ENCODE assay signal across 35 cellular contexts in genomic region chr20:40775747-40776146, GRCh38.
"Had no signal": no experiment of that assay in that cellular context is flagged by ENCODE, and none has a peak within 500 bp of the region (broad histone marks: within the 10 kb centered on the region; RNA-seq: fewer than 3 reads in every experiment).

No MANE protein-coding gene starts in this region.

- H3K9me3 Mint-ChIP-seq: activated B cell treated with CpG ODN at 0.5 μM for 24 hours; activated CD4-positive, alpha-beta memory T cell treated with anti-CD3 and anti-CD28 coated beads, Interleukin-2, amount 10 ng/mL, durations not matched to agents 7 days and 5 days; activated CD4-positive, alpha-beta T cell treated with anti-CD3 and anti-CD28 coated beads, Interleukin-2, amount 10 ng/mL, durations not matched to agents 7 days and 5 days; activated naive CD4-positive, alpha-beta T cell treated with anti-CD3 and anti-CD28 coated beads, Interleukin-2, amount 10 ng/mL, durations not matched to agents 7 days and 5 days; activated naive CD4-positive, alpha-beta T cell treated with anti-CD3 and anti-CD28 coated beads, Interleukin-2, amount 50 U/mL, for 24 hours; activated naive CD8-positive, alpha-beta T cell treated with anti-CD3 and anti-CD28 coated beads, Interleukin-2, amount 10 ng/mL, durations not matched to agents 7 days and 5 days; activated naive CD8-positive, alpha-beta T cell treated with anti-CD3 and anti-CD28 coated beads, Interleukin-2, amount 50 U/mL, for 24 hours; activated T-cell treated with anti-CD3 and anti-CD28 coated beads, Interleukin-2, amount 50 U/mL, for 24 hours; activated T-helper 2 cell treated with anti-CD3 and anti-CD28 coated beads, Interferon-gamma antibody, Interleukin-2, Interleukin-4, amounts not matched to agents 10 μg/mL and 5 μg/mL and 100 μg/mL, durations not matched to agents 14 hours and 24 hours and 36 hours; T-helper 1 cell treated with Interleukin-12 subunit alpha and Interleukin-12 subunit beta and Interleukin-4 antibody, amounts not matched to agents 30 μg/mL and 1 μg/mL, for 36 hours; T-helper 2 cell treated with Interferon-gamma antibody and Interleukin-4, amounts not matched to agents 5 μg/mL and 100 μg/mL, for 36 hours had no signal

- ATAC-seq: activated CD4-positive, alpha-beta T cell treated with anti-CD3 and anti-CD28 coated beads for 36 hours; activated CD8-positive, alpha-beta memory T cell treated with anti-CD3 and anti-CD28 coated beads, Interleukin-2, amount 10 ng/mL, durations not matched to agents 7 days and 5 days; activated CD8-positive, alpha-beta T cell treated with anti-CD3 and anti-CD28 coated beads, Interleukin-2, amount 10 ng/mL, durations not matched to agents 7 days and 5 days; activated naive CD8-positive, alpha-beta T cell treated with anti-CD3 and anti-CD28 coated beads, Interleukin-2, amount 50 U/mL, for 24 hours; body of pancreas had no signal

- H3K27me3 Mint-ChIP-seq: activated B cell treated with CpG ODN at 0.5 μM for 24 hours; activated CD4-positive, alpha-beta T cell treated with anti-CD3 and anti-CD28 coated beads for 36 hours; activated naive CD8-positive, alpha-beta T cell had no signal

- H3K27ac ChIP-seq: body of pancreas, brain microvascular endothelial cell, breast epithelium, VCaP had no signal

- H3K4me1 Mint-ChIP-seq: activated CD4-positive, alpha-beta memory T cell treated with anti-CD3 and anti-CD28 coated beads, Interleukin-2, amount 10 ng/mL, durations not matched to agents 7 days and 5 days; activated CD4-positive, alpha-beta T cell treated with anti-CD3 and anti-CD28 coated beads, Interleukin-2, amount 10 ng/mL, durations not matched to agents 7 days and 5 days; activated naive CD4-positive, alpha-beta T cell treated with anti-CD3 and anti-CD28 coated beads, Interleukin-2, amount 10 ng/mL, durations not matched to agents 7 days and 5 days; activated naive CD4-positive, alpha-beta T cell treated with anti-CD3 and anti-CD28 coated beads, Interleukin-2, amount 50 U/mL, for 24 hours; activated naive CD8-positive, alpha-beta T cell treated with anti-CD3 and anti-CD28 coated beads, Interleukin-2, amount 10 ng/mL, durations not matched to agents 7 days and 5 days; activated naive CD8-positive, alpha-beta T cell treated with anti-CD3 and anti-CD28 coated beads, Interleukin-2, amount 50 U/mL, for 24 hours had no signal

- H3K36me3 ChIP-seq: brain microvascular endothelial cell, breast epithelium had no signal

- H3K36me3 Mint-ChIP-seq: activated CD8-positive, alpha-beta memory T cell treated with anti-CD3 and anti-CD28 coated beads, Interleukin-2, amount 10 ng/mL, durations not matched to agents 7 days and 5 days; activated naive CD4-positive, alpha-beta T cell treated with anti-CD3 and anti-CD28 coated beads, Interleukin-2, amount 10 ng/mL, durations not matched to agents 7 days and 5 days; activated naive CD4-positive, alpha-beta T cell treated with anti-CD3 and anti-CD28 coated beads, Interleukin-2, amount 50 U/mL, for 24 hours; activated naive CD8-positive, alpha-beta T cell; activated naive CD8-positive, alpha-beta T cell treated with anti-CD3 and anti-CD28 coated beads, Interleukin-2, amount 10 ng/mL, durations not matched to agents 7 days and 5 days had no signal

- H3K9me3 ChIP-seq: body of pancreas, breast epithelium had no signal

- H3K4me3 ChIP-seq: body of pancreas, breast epithelium had no signal

- H3K27ac Mint-ChIP-seq: activated B cell treated with CpG ODN at 0.5 μM for 24 hours; activated CD4-positive, alpha-beta memory T cell treated with anti-CD3 and anti-CD28 coated beads, Interleukin-2, amount 10 ng/mL, durations not matched to agents 7 days and 5 days; activated CD4-positive, alpha-beta T cell treated with anti-CD3 and anti-CD28 coated beads for 36 hours; activated CD4-positive, alpha-beta T cell treated with anti-CD3 and anti-CD28 coated beads, Interleukin-2, amount 10 ng/mL, durations not matched to agents 7 days and 5 days; activated CD8-positive, alpha-beta memory T cell treated with anti-CD3 and anti-CD28 coated beads, Interleukin-2, amount 10 ng/mL, durations not matched to agents 7 days and 5 days; activated CD8-positive, alpha-beta T cell treated with anti-CD3 and anti-CD28 coated beads, Interleukin-2, amount 10 ng/mL, durations not matched to agents 7 days and 5 days; activated naive CD4-positive, alpha-beta T cell treated with anti-CD3 and anti-CD28 coated beads, Interleukin-2, amount 10 ng/mL, durations not matched to agents 7 days and 5 days; activated naive CD4-positive, alpha-beta T cell treated with anti-CD3 and anti-CD28 coated beads, Interleukin-2, amount 50 U/mL, for 24 hours; activated naive CD8-positive, alpha-beta T cell; activated naive CD8-positive, alpha-beta T cell treated with anti-CD3 and anti-CD28 coated beads, Interleukin-2, amount 10 ng/mL, durations not matched to agents 7 days and 5 days; activated naive CD8-positive, alpha-beta T cell treated with anti-CD3 and anti-CD28 coated beads, Interleukin-2, amount 50 U/mL, for 24 hours; activated T-cell treated with anti-CD3 and anti-CD28 coated beads, Interleukin-2, amount 50 U/mL, for 24 hours; activated T-helper 2 cell treated with anti-CD3 and anti-CD28 coated beads, Interferon-gamma antibody, Interleukin-2, Interleukin-4, amounts not matched to agents 10 μg/mL and 5 μg/mL and 100 μg/mL, durations not matched to agents 14 hours and 24 hours and 36 hours; T-helper 1 cell treated with Interleukin-12 subunit alpha and Interleukin-12 subunit beta and Interleukin-4 antibody, amounts not matched to agents 30 μg/mL and 1 μg/mL, for 36 hours; T-helper 2 cell treated with Interferon-gamma antibody and Interleukin-4, amounts not matched to agents 5 μg/mL and 100 μg/mL, for 36 hours had no signal

- DNase-seq: activated B cell treated with CpG ODN at 0.5 μM for 24 hours; activated CD4-positive, alpha-beta memory T cell treated with anti-CD3 and anti-CD28 coated beads, Interleukin-2, amount 10 ng/mL, durations not matched to agents 7 days and 5 days; activated CD4-positive, alpha-beta T cell treated with anti-CD3 and anti-CD28 coated beads for 36 hours; activated CD4-positive, alpha-beta T cell treated with anti-CD3 and anti-CD28 coated beads for 48 hours; activated CD4-positive, alpha-beta T cell treated with anti-CD3 and anti-CD28 coated beads, Interleukin-2, amount 10 ng/mL, durations not matched to agents 7 days and 5 days; activated CD4-positive, alpha-beta T cell treated with anti-CD3 and anti-CD28 coated beads, Interleukin-2, amount 50 U/mL, for 48 hours; activated CD4-positive, CD25-positive, alpha-beta regulatory T cell treated with anti-CD3 and anti-CD28 coated beads, Interleukin-2, amount 50 U/mL, for 72 hours; activated CD8-positive, alpha-beta memory T cell treated with anti-CD3 and anti-CD28 coated beads for 24 hours; activated CD8-positive, alpha-beta memory T cell treated with anti-CD3 and anti-CD28 coated beads, Interleukin-2, amount 10 ng/mL, durations not matched to agents 7 days and 5 days; activated CD8-positive, alpha-beta memory T cell treated with anti-CD3 and anti-CD28 coated beads, Interleukin-2, amount 50 U/mL, for 48 hours; activated CD8-positive, alpha-beta T cell treated with anti-CD3 and anti-CD28 coated beads, Interleukin-2, amount 10 ng/mL, durations not matched to agents 7 days and 5 days; activated effector memory CD4-positive, alpha-beta T cell treated with Interleukin-2 at 50 U/mL for 16 hours; activated gamma-delta T cell; activated naive CD4-positive, alpha-beta T cell treated with anti-CD3 and anti-CD28 coated beads, Interleukin-2, amount 10 ng/mL, durations not matched to agents 7 days and 5 days; activated naive CD4-positive, alpha-beta T cell treated with Interleukin-2 at 50 U/mL for 16 hours; activated naive CD8-positive, alpha-beta T cell treated with anti-CD3 and anti-CD28 coated beads, Interleukin-2, amount 10 ng/mL, durations not matched to agents 7 days and 5 days; activated naive CD8-positive, alpha-beta T cell treated with anti-CD3 and anti-CD28 coated beads, Interleukin-2, amount 50 U/mL, for 24 hours; activated T-cell treated with anti-CD3 and anti-CD28 coated beads, Interleukin-2, amount 50 U/mL, for 24 hours; activated T-cell treated with anti-CD3 and anti-CD28 coated beads, Interleukin-2, amount 50 U/mL, for 48 hours; aorta; body of pancreas; brain microvascular endothelial cell; central memory CD4-positive, alpha-beta T cell; T-helper 1 cell; T-helper 2 cell; T-helper 9 cell had no signal

- H3K4me1 ChIP-seq: body of pancreas, breast epithelium had no signal

- FAIRE-seq: astrocyte, TTC549 had no signal

- H3K4me3 Mint-ChIP-seq: activated B cell treated with CpG ODN at 0.5 μM for 24 hours; activated CD4-positive, alpha-beta memory T cell treated with anti-CD3 and anti-CD28 coated beads, Interleukin-2, amount 10 ng/mL, durations not matched to agents 7 days and 5 days; activated CD4-positive, alpha-beta T cell treated with anti-CD3 and anti-CD28 coated beads for 36 hours; activated CD4-positive, alpha-beta T cell treated with anti-CD3 and anti-CD28 coated beads, Interleukin-2, amount 10 ng/mL, durations not matched to agents 7 days and 5 days; activated CD8-positive, alpha-beta memory T cell treated with anti-CD3 and anti-CD28 coated beads, Interleukin-2, amount 10 ng/mL, durations not matched to agents 7 days and 5 days; activated CD8-positive, alpha-beta T cell treated with anti-CD3 and anti-CD28 coated beads, Interleukin-2, amount 10 ng/mL, durations not matched to agents 7 days and 5 days; activated naive CD4-positive, alpha-beta T cell treated with anti-CD3 and anti-CD28 coated beads, Interleukin-2, amount 10 ng/mL, durations not matched to agents 7 days and 5 days; activated naive CD4-positive, alpha-beta T cell treated with anti-CD3 and anti-CD28 coated beads, Interleukin-2, amount 50 U/mL, for 24 hours; activated naive CD8-positive, alpha-beta T cell; activated naive CD8-positive, alpha-beta T cell treated with anti-CD3 and anti-CD28 coated beads, Interleukin-2, amount 10 ng/mL, durations not matched to agents 7 days and 5 days; activated naive CD8-positive, alpha-beta T cell treated with anti-CD3 and anti-CD28 coated beads, Interleukin-2, amount 50 U/mL, for 24 hours; activated T-cell treated with anti-CD3 and anti-CD28 coated beads, Interleukin-2, amount 50 U/mL, for 24 hours; T-helper 1 cell treated with Interleukin-12 subunit alpha and Interleukin-12 subunit beta and Interleukin-4 antibody, amounts not matched to agents 30 μg/mL and 1 μg/mL, for 36 hours; T-helper 2 cell treated with Interferon-gamma antibody and Interleukin-4, amounts not matched to agents 5 μg/mL and 100 μg/mL, for 36 hours had no signal

- H3K27me3 ChIP-seq: body of pancreas, brain microvascular endothelial cell, breast epithelium had no signal
